In genomic region chr3:47000198-47000815, GRCh38 we compare ENCODE assay signal across 3 cellular contexts.
A peak's percentile ranks its signal among the peaks of the same experiment; 100 is the strongest.
TF ChIP-seq lines count a peak whose summit lies in the region.

No MANE protein-coding gene starts in this region.

TF ChIP-seq in SK-N-SH, 30 proteins besides CTCF, POLR2A, EP300 and RAD21:
- TF ChIP-seq FOSL2 (IDR thresholded peaks at IDR 0.05; ENCODE audit: borderline replicate concordance, low read depth) (peak; percentile 27; the same call in 1 of the 2 replicates), CHD2 (IDR thresholded peaks at IDR 0.05; ENCODE audit: low read length, partially characterized antibody) (no peak)

TF ChIP-seq in SK-N-SH treated with all-trans-retinoic acid at 6 μM for 48 hours, 23 proteins besides CTCF, POLR2A, EP300 and RAD21:
- TF ChIP-seq ZNF8 (CRISPR knock-in tag; IDR thresholded peaks at IDR 0.05) (no peak), ZFP30 (CRISPR knock-in tag; IDR thresholded peaks at IDR 0.05) (no peak), ZC3H10 (CRISPR knock-in tag; IDR thresholded peaks at IDR 0.05) (no peak), TSHZ2 (CRISPR knock-in tag; IDR thresholded peaks at IDR 0.05) (no peak), PATZ1 (CRISPR knock-in tag; IDR thresholded peaks at IDR 0.05; ENCODE audit: borderline replicate concordance) (no peak), POU6F1 (CRISPR knock-in tag; IDR thresholded peaks at IDR 0.05; ENCODE audit: borderline replicate concordance, low read depth) (no peak), ZFP3 (CRISPR knock-in tag; IDR thresholded peaks at IDR 0.05) (no peak), CSRNP3 (CRISPR knock-in tag; IDR thresholded peaks at IDR 0.05) (no peak), CSDC2 (CRISPR knock-in tag; IDR thresholded peaks at IDR 0.05) (no peak), ZNF70 (CRISPR knock-in tag; IDR thresholded peaks at IDR 0.05) (no peak), PPARA (CRISPR knock-in tag; IDR thresholded peaks at IDR 0.05; ENCODE audit: borderline replicate concordance) (no peak), TCF4 (CRISPR knock-in tag; IDR thresholded peaks at IDR 0.05; ENCODE audit: borderline replicate concordance) (no peak), RARB (CRISPR knock-in tag; IDR thresholded peaks at IDR 0.05) (no peak), SNAI2 (CRISPR knock-in tag; IDR thresholded peaks at IDR 0.05) (no peak), ZNF565 (CRISPR knock-in tag; conservative IDR thresholded peaks at IDR 0.05; ENCODE audit: low read depth) (no peak), CREB5 (CRISPR knock-in tag; IDR thresholded peaks at IDR 0.05; ENCODE audit: low read depth) (no peak)

TF ChIP-seq in IMR-90, 13 proteins besides CTCF, POLR2A, EP300 and RAD21:
- TF ChIP-seq BHLHE40 (IDR thresholded peaks at IDR 0.05; ENCODE audit: low read depth, low read length) (no peak), FOS (IDR thresholded peaks at IDR 0.05; ENCODE audit: low read depth, low read length) (peak; percentile 18; the same call in 1 of the 2 replicates), MAZ (IDR thresholded peaks at IDR 0.05; ENCODE audit: borderline replicate concordance, low read depth, low read length) (no peak), USF2 (IDR thresholded peaks at IDR 0.05; ENCODE audit: low read depth, low read length) (no peak), CEBPB (IDR thresholded peaks at IDR 0.05; ENCODE audit: low read depth, low read length) (no peak), ELK1 (IDR thresholded peaks at IDR 0.05; ENCODE audit: borderline replicate concordance, low read depth, low read length) (no peak)
